Comparison of ENCODE assay signal across 9 cellular contexts in the genomic region with DNA sequence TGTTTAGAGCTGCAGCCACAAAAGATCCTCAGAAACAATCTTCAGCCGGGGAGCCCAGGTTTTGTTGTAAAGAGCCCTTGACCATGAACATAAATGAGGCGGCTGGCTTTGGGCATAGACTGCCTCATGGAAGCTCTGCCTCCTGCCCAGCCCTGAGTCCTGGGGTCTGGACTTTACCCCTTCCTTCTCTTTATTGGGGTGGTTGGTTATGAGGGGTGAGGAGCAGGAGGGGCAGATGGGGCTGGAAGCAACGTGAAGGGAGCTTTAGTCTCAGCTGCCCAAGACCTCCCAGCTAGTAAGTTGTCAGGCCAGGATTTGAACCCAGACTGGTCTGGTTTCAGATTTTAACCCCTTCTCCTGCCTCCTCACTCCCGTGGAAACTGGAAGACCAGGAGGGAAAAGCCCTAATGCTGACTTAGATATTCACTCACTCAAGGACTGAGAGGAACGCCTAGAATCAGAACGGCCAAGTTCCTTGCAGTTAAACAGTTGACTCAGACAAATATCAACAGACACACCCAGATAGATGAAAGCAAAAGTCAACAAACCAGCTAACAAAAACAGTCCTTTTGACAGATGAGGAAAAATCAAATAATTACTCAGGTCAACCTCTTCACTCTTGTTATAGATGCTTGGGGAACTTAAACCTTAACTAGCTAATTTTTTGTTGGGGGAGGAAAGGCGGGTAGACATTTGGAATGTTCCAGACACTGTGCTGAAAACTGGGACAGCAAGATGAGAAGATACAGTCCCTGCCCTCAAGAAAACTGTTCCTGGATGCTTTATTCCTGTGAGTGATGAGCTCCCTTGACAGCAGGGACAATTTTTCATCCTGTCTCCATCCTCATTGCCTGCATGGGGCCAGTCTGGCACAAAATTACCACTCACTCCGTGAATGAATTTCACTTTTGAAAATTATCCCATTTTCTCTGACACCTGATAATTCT. TPM values are rescaled to one million over a fixed set of nuclear protein-coding genes. Genes with fewer than 3 reads are reported as not detected.
DNase-seq lines count a peak whose midpoint lies in the region; ATAC-seq and TF ChIP-seq lines count a peak whose summit lies in the region.
"Had no signal": no experiment of that assay in that cellular context is flagged by ENCODE, and none has a peak within 500 bp of the region (broad histone marks: within the 10 kb centered on the region; RNA-seq: fewer than 3 reads in every experiment).

No MANE protein-coding gene starts in this region.

- H3K27ac ChIP-seq in HEK293 (ENCODE audit: extremely low read depth, low read depth, low read length) (no peak overlapping the region; the same call in 1 of the 2 replicates), gastroesophageal sphincter (peak overlapping the region in 3 of 4 donors; percentile 67 to 76 (median 75))

- no peak for TF ChIP-seq POLR2A in gastroesophageal sphincter (IDR thresholded peaks at IDR 0.05)

- no peak for TF ChIP-seq CTCF in HEK293 (tag by site-specific recombination; IDR thresholded peaks at IDR 0.05)
- TF ChIP-seq CTCF in gastroesophageal sphincter (IDR thresholded peaks at IDR 0.05) = no peak

- H3K4me3 ChIP-seq in HEK293 (ENCODE audit: low read depth, low read length) (no peak overlapping the region), gastroesophageal sphincter (no peak overlapping the region)

- H3K4me1 Mint-ChIP-seq in stimulated activated naive B cell treated with anti-CD40 and anti-IgM and Interleukin-4, amounts not matched to agents 10 μg/mL and 1 μg/mL and 100 μg/mL, for 72 hours = peaks cover 4 to 6% of the 10 kb centered on the region in 2 donors

- H3K9me3 Mint-ChIP-seq in stimulated activated naive B cell treated with anti-CD40 and anti-IgM and Interleukin-4, amounts not matched to agents 10 μg/mL and 1 μg/mL and 100 μg/mL, for 72 hours = no peaks in the 10 kb centered on the region

- ATAC-seq in gastroesophageal sphincter (peak; percentile 68), HG03159 (IDR thresholded peaks at IDR 0.05; ENCODE audit: unreplicated experiment) (no peak)
- no peak for ATAC-seq in stimulated activated naive B cell treated with anti-CD40 and anti-IgM and Interleukin-4, amounts not matched to agents 10 μg/mL and 1 μg/mL and 100 μg/mL, for 72 hours (replicated peaks)

- H3K4me1 ChIP-seq in HEK293 (ENCODE audit: control insufficient read depth, insufficient read depth, low read length) = peaks cover 7% of the 10 kb centered on the region
- peaks cover 0 to 19% (median 6%) of the 10 kb centered on the region in 3 donors for H3K4me1 ChIP-seq in gastroesophageal sphincter

- H3K27me3 Mint-ChIP-seq in stimulated activated naive B cell treated with anti-CD40 and anti-IgM and Interleukin-4, amounts not matched to agents 10 μg/mL and 1 μg/mL and 100 μg/mL, for 72 hours = peaks cover 0 to 5% of the 10 kb centered on the region in 2 donors

- CTCF ChIA-PET in HEK293 (lab: Yijun Ruan, JAX) = interaction anchor here (0.7 to 2.0 kb wide), 8 partner anchors 9 to 777 kb away, joined by 3 to 15 read pairs (median 4); no protein-coding TSS in a partner anchor

- POLR2A ChIA-PET in HEK293 (lab: Yijun Ruan, JAX) = interaction anchor here (0.7 kb wide), 1 partner anchor 434 kb away, joined by 4 read pairs; no protein-coding TSS in a partner anchor

- no peak for TF ChIP-seq EP300 in gastroesophageal sphincter (IDR thresholded peaks at IDR 0.05)

- 13 to 35% methylated on average over 6 of the region's 8 CpGs for WGBS in gastroesophageal sphincter (ENCODE audit: low coverage in 1 of 2), 2 donors

- no peaks in the 10 kb centered on the region for H3K36me3 Mint-ChIP-seq in stimulated activated naive B cell treated with anti-CD40 and anti-IgM and Interleukin-4, amounts not matched to agents 10 μg/mL and 1 μg/mL and 100 μg/mL, for 72 hours

- DNase-seq in NCI-H69 (lab: John Stamatoyannopoulos, UW) = peak; percentile 81
- DNase-seq in stimulated activated naive B cell treated with anti-CD40 and anti-IgM and Interleukin-4, amounts not matched to agents 10 μg/mL and 1 μg/mL and 100 μg/mL, for 72 hours = no peak
- no peak for DNase-seq in NCI-H128 (lab: John Stamatoyannopoulos, UW; ENCODE audit: unreplicated experiment)
- DNase-seq in activated CD4-positive, alpha-beta T cell treated with anti-CD3 and anti-CD28 coated beads, Interleukin-2, amount 50 U/mL, for 48 hours = no peak
- DNase-seq: activated gamma-delta T cell treated with Interleukin-2 at 50 U/mL for 16 hours, NCI-H187 treated with DMSO at 0.1 percent for 48 hours had no signal

- H3K4me3 Mint-ChIP-seq in stimulated activated naive B cell treated with anti-CD40 and anti-IgM and Interleukin-4, amounts not matched to agents 10 μg/mL and 1 μg/mL and 100 μg/mL, for 72 hours = no peak overlapping the region

- H3K27ac Mint-ChIP-seq in stimulated activated naive B cell treated with anti-CD40 and anti-IgM and Interleukin-4, amounts not matched to agents 10 μg/mL and 1 μg/mL and 100 μg/mL, for 72 hours = peak overlapping the region; percentile 17

- no peaks in the 10 kb centered on the region for H3K27me3 ChIP-seq in gastroesophageal sphincter

- H3K36me3 ChIP-seq in HEK293 (ENCODE audit: control insufficient read depth in 2 of 2, insufficient read depth in 1 of 2, low read length in 2 of 2) (no peaks in the 10 kb centered on the region), gastroesophageal sphincter (no peaks in the 10 kb centered on the region)

- H3K9me3 ChIP-seq in HEK293 (ENCODE audit: control insufficient read depth, insufficient read depth, low read depth, low read length) (no peaks in the 10 kb centered on the region), gastroesophageal sphincter (peaks cover 0 to 9% (median 0%) of the 10 kb centered on the region in 3 donors)

TF ChIP-seq in HEK293, 187 proteins besides CTCF, POLR2A, EP300 and RAD21:
- TF ChIP-seq ZNF530 (tag by site-specific recombination; IDR thresholded peaks at IDR 0.05; ENCODE audit: low read depth) = no peak
- no peak for TF ChIP-seq ZNF785 (tag by site-specific recombination; IDR thresholded peaks at IDR 0.05)
- TF ChIP-seq TRIM28 (IDR thresholded peaks at IDR 0.05; ENCODE audit: borderline replicate concordance, low read length) = peak; percentile 52; the same call in 1 of the 2 replicates
- TF ChIP-seq, protein P1, sequence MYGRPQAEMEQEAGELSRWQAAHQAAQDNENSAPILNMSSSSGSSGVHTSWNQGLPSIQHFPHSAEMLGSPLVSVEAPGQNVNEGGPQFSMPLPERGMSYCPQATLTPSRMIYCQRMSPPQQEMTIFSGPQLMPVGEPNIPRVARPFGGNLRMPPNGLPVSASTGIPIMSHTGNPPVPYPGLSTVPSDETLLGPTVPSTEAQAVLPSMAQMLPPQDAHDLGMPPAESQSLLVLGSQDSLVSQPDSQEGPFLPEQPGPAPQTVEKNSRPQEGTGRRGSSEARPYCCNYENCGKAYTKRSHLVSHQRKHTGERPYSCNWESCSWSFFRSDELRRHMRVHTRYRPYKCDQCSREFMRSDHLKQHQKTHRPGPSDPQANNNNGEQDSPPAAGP (tag by site-specific recombination; IDR thresholded peaks at IDR 0.05) = peak; percentile 97
- peak; percentile 96 for TF ChIP-seq KLF1 (tag by site-specific recombination; IDR thresholded peaks at IDR 0.05)
- no peak for TF ChIP-seq ZNF266 (tag by site-specific recombination; IDR thresholded peaks at IDR 0.05; ENCODE audit: low read depth)
- TF ChIP-seq ZFP69B (tag by site-specific recombination; IDR thresholded peaks at IDR 0.05) = no peak
- TF ChIP-seq TCF7L2 (IDR thresholded peaks at IDR 0.05; ENCODE audit: borderline replicate concordance, low read depth, low read length) = 0 out of 2 replicates have a peak, but pooled peaks have one; percentile 42
- TF ChIP-seq ZNF121 (tag by site-specific recombination; IDR thresholded peaks at IDR 0.05) = no peak
- TF ChIP-seq ZNF302 (tag by site-specific recombination; IDR thresholded peaks at IDR 0.05; ENCODE audit: low read depth) = no peak
- TF ChIP-seq ZNF621 (tag by site-specific recombination; IDR thresholded peaks at IDR 0.05) = no peak

RNA-seq across cellular contexts. Expression of gene ARRB1, which starts 20.7 kb away (rescaled TPM):
- 100 to 1,000 TPM in 1 of 4 donors, 10 to 100 TPM in 3; 72.3 to 120 (median 93.0) TPM for total RNA-seq in gastroesophageal sphincter

RNA-seq across cellular contexts. Expression of gene RPS3, which starts 27.1 kb away (rescaled TPM):
- total RNA-seq in gastroesophageal sphincter = 1,000 to 10,000 TPM in 2 of 4 donors, 100 to 1,000 TPM in 2; 767 to 1,946 (median 1,260) TPM
